8 cellular contexts compared by ENCODE assay signal in the genomic region with DNA sequence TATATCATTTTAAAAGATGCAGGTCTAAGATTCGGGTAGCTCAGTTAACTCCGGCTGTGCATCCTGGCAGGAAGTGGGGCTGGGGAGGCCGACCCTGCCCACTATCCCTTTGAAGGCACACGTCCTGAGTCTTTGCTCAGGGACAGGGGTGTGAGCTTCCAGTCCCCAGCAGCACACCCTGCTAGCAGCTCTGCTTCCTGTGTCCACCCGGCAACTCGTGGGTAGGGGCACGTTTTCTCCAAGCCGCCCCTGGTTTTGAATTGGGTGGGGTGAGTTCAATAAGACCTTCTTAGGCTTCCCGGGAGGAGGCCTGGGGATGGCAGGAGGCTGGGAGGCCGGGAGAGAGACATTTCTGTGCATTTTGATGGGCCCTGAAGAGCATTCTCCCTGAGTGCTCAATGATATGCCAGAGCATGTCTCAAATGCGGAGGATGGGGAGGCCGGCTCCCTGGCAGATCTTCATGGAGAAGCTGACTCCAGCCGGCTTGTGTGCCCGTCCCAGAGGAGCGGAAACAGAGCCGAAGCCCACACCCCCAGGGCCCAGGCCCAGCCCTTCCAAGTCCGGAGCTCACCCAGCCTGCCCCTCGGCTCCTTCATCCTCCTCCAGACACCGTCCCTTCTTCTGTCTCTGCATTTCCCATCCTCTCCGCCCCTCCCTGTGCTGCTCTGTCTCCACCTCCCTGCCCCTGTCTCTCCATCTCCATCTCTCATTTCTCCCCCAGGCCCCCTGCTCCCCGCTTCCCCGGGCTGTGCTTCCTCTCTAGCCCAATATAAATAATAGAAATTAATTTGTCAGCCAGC. TPM values are rescaled to one million over a fixed set of nuclear protein-coding genes. Genes with fewer than 3 reads are reported as not detected.
A peak's percentile ranks its signal among the peaks of the same experiment; 100 is the strongest.
DNase-seq lines count a peak whose midpoint lies in the region; ATAC-seq lines count a peak whose summit lies in the region.

No MANE protein-coding gene starts in this region.

- peaks cover 42% of the 10 kb centered on the region for H3K27me3 Mint-ChIP-seq in stimulated activated naive CD8-positive, alpha-beta T cell treated with anti-CD3 and anti-CD28 coated beads, Interleukin-15, amount 100 ng/mL, for 72 hours

- intact Hi-C loops in left colon (cut with DNase I, micrococcal nuclease): no loop called here

- ATAC-seq in left lobe of liver (peak; percentile 8), left colon (no peak)
- ATAC-seq in stimulated activated naive CD8-positive, alpha-beta T cell treated with anti-CD3 and anti-CD28 coated beads, Interleukin-15, amount 100 ng/mL, for 72 hours: peak; percentile 66

- peak overlapping the region; percentile 90 to 96 for H3K27ac Mint-ChIP-seq in stimulated activated naive CD8-positive, alpha-beta T cell treated with anti-CD3 and anti-CD28 coated beads, Interleukin-15, amount 100 ng/mL, for 72 hours

- peak; percentile 79 for DNase-seq in ELF-1 (ENCODE audit: low read depth, low spot score)
- peak; percentile 37 for DNase-seq in NCI-H345 (lab: John Stamatoyannopoulos, UW)
- no peak for DNase-seq in left lobe of liver (ENCODE audit: low spot score)
- DNase-seq in stimulated activated naive CD8-positive, alpha-beta T cell treated with anti-CD3 and anti-CD28 coated beads, Interleukin-15, amount 100 ng/mL, for 72 hours: peak; percentile 20 to 31
- DNase-seq in HuH-7 (ENCODE audit: low spot score): no peak
- no peak for DNase-seq in activated naive CD4-positive, alpha-beta T cell treated with Interleukin-2 at 50 U/mL for 16 hours
- no peak for DNase-seq in left colon

- H3K27ac ChIP-seq in cingulate gyrus (ENCODE audit: low read depth, low read length): peak overlapping the region; percentile 39

- H3K9me3 Mint-ChIP-seq in stimulated activated naive CD8-positive, alpha-beta T cell treated with anti-CD3 and anti-CD28 coated beads, Interleukin-15, amount 100 ng/mL, for 72 hours: no peaks in the 10 kb centered on the region

- H3K4me3 Mint-ChIP-seq in stimulated activated naive CD8-positive, alpha-beta T cell treated with anti-CD3 and anti-CD28 coated beads, Interleukin-15, amount 100 ng/mL, for 72 hours: peak overlapping the region; percentile 84 to 90

- H3K4me1 Mint-ChIP-seq in stimulated activated naive CD8-positive, alpha-beta T cell treated with anti-CD3 and anti-CD28 coated beads, Interleukin-15, amount 100 ng/mL, for 72 hours: peaks cover 27% of the 10 kb centered on the region

RNA-seq across cellular contexts. Expression of gene ZFAND3, which starts 36.3 kb away (rescaled TPM):
- total RNA-seq in left lobe of liver (41.0 TPM), left colon (10 to 100 TPM; 66.4 to 77.0 TPM)

Comparison
In these comparisons a context has a peak if more than half of its experiments do, and no peak if none do; other contexts are left out.
1. DNase-seq: peak in ELF-1 (single experiment), NCI-H345 (single experiment) and stimulated activated naive CD8-positive, alpha-beta T cell treated with anti-CD3 and anti-CD28 coated beads, Interleukin-15, amount 100 ng/mL, for 72 hours (2 of 2); none in left lobe of liver (single experiment), HuH-7 (single experiment), activated naive CD4-positive, alpha-beta T cell treated with Interleukin-2 at 50 U/mL for 16 hours (single experiment) and left colon (0 of 2).